In the genomic region with DNA sequence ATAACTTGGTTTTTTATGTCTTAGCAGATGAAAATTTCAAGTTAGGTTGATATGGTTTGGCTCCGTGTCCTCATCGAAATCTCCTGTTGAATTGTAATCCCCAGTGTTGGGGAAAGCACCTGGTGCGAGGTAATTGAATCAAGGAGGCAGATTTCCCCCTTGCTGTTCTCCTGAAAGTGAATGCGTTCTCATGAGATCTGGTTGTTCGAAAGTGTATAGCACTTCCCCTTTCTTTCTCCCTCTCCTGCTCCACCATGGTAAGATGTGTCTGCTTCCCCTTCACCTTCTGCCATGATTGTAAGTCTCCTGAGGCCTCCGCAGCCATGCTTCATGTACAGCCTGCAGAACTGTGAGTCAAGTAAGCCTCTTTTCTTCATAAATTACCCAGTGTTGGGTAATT, we compare ENCODE assay signal across 19 cellular contexts.
DNase-seq lines count a peak whose midpoint lies in the region; ATAC-seq, FAIRE-seq and TF ChIP-seq lines count a peak whose summit lies in the region.
"Had no signal": no experiment of that assay in that cellular context is flagged by ENCODE, and none has a peak within 500 bp of the region (broad histone marks: within the 10 kb centered on the region; RNA-seq: fewer than 3 reads in every experiment).

No MANE protein-coding gene starts in this region.

- H3K36me3 ChIP-seq in spleen (no peaks in the 10 kb centered on the region), upper lobe of right lung (no peaks in the 10 kb centered on the region)

- H3K4me1 ChIP-seq in spleen (no peaks in the 10 kb centered on the region), upper lobe of right lung (no peaks in the 10 kb centered on the region)

- H3K27me3 ChIP-seq in spleen (replicated peaks in 1 of 7) (no peaks in the 10 kb centered on the region), upper lobe of right lung (no peaks in the 10 kb centered on the region)

- WGBS in spleen, 5 donors: 73 to 82% (median 76%) methylated on average over 6 of the region's 6 CpGs

- intact Hi-C loops in spleen (cut with DNase I; ENCODE audit: low total_unique reads) (no loop called here), upper lobe of right lung (cut with DNase I) (no loop called here)

- DNase-seq in GM12891 (ENCODE audit: insufficient read length, low spot score): no peak
- DNase-seq in NB4 (ENCODE audit: low read depth): peak; percentile 59
- DNase-seq in spleen: no peak
- DNase-seq in activated CD4-positive, alpha-beta T cell treated with anti-CD3 and anti-CD28 coated beads, Interleukin-2, amount 50 U/mL, for 48 hours: no peak
- no peak for DNase-seq in upper lobe of right lung
- DNase-seq in D721Med (ENCODE audit: insufficient read length, low spot score): no peak
- DNase-seq: aorta; DMS79; H9; kidney glomerular epithelial cell; midbrain; NCI-H1417 treated with DMSO at 0.1 percent for 48 hours; SK-N-SH; stimulated activated CD4-positive, alpha-beta T cell treated with anti-CD3 and anti-CD28 coated beads, Interleukin-2, amount 100 ng/mL, for 48 hours had no signal

- ATAC-seq in GM21390 (IDR thresholded peaks at IDR 0.05; ENCODE audit: unreplicated experiment): peak; percentile 82
- peak; percentile 61 for ATAC-seq in HG03039 (IDR thresholded peaks at IDR 0.05; ENCODE audit: unreplicated experiment)
- ATAC-seq in upper lobe of right lung: no peak
- ATAC-seq: A549, sciatic nerve had no signal

- no peak overlapping the region for H3K27ac ChIP-seq in spleen
- H3K27ac ChIP-seq in upper lobe of right lung: no peak overlapping the region
- H3K27ac ChIP-seq: A549 had no signal

- TF ChIP-seq POLR2A in GM12891 (IDR thresholded peaks at IDR 0.05; ENCODE audit: low read depth, low read length) (no peak), NB4 (IDR thresholded peaks at IDR 0.05; ENCODE audit: extremely low read depth, insufficient read length) (no peak), spleen (IDR thresholded peaks at IDR 0.05) (no peak)

- H3K4me3 ChIP-seq in NB4 (ENCODE audit: low read depth, low read length) (no peak overlapping the region), spleen (no peak overlapping the region), upper lobe of right lung (no peak overlapping the region)
- H3K4me3 ChIP-seq: A549 had no signal

- H3K9me3 ChIP-seq in spleen (no peaks in the 10 kb centered on the region), upper lobe of right lung (no peaks in the 10 kb centered on the region)
- H3K9me3 ChIP-seq: A549, SK-N-SH had no signal

- no peak for TF ChIP-seq CTCF in NB4 (IDR thresholded peaks at IDR 0.05; ENCODE audit: low read depth, low read length)
- no peak for TF ChIP-seq CTCF in spleen (IDR thresholded peaks at IDR 0.05 in 8 of 11, conservative IDR thresholded peaks at IDR 0.05 in 3 of 11)
- TF ChIP-seq CTCF in upper lobe of right lung (IDR thresholded peaks at IDR 0.05): no peak
- TF ChIP-seq CTCF in D721Med (IDR thresholded peaks at IDR 0.05; ENCODE audit: insufficient read depth, missing control alignments): no peak

- no peak for FAIRE-seq in GM12891 (lab: Jason Lieb, UNC)
- no peak for FAIRE-seq in D721Med (lab: Jason Lieb, UNC)
- FAIRE-seq: A549, colon had no signal

TF ChIP-seq in GM12891, 5 proteins besides CTCF, POLR2A, EP300 and RAD21:
- TF ChIP-seq PAX5 (IDR thresholded peaks at IDR 0.05; ENCODE audit: insufficient read depth, low read length, severe bottlenecking): no peak
- TF ChIP-seq SPI1 (IDR thresholded peaks at IDR 0.05; ENCODE audit: low read depth, low read length): peak; percentile 97
